ENCODE assay signal across 1 cellular context in genomic region chr15:85006655-85007054, GRCh38.
TF ChIP-seq lines count a peak whose summit lies in the region.

No MANE protein-coding gene starts in this region.

TF ChIP-seq in K562, 482 proteins besides CTCF, POLR2A, EP300 and RAD21:
- TF ChIP-seq ESRRA (IDR thresholded peaks at IDR 0.05; ENCODE audit: borderline replicate concordance, low read depth) = no peak
- no peak for TF ChIP-seq IRF9 (tag; IDR thresholded peaks at IDR 0.05)
- no peak for TF ChIP-seq ZNF143 (CRISPR knock-in tag; IDR thresholded peaks at IDR 0.05)
- TF ChIP-seq, protein P1, sequence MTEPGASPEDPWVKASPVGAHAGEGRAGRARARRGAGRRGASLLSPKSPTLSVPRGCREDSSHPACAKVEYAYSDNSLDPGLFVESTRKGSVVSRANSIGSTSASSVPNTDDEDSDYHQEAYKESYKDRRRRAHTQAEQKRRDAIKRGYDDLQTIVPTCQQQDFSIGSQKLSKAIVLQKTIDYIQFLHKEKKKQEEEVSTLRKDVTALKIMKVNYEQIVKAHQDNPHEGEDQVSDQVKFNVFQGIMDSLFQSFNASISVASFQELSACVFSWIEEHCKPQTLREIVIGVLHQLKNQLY (CRISPR knock-in tag; conservative IDR thresholded peaks at IDR 0.05) = no peak
- no peak for TF ChIP-seq ATF7 (IDR thresholded peaks at IDR 0.05)
- TF ChIP-seq HSF4 (CRISPR knock-in tag; IDR thresholded peaks at IDR 0.05; ENCODE audit: borderline replicate concordance) = no peak
- TF ChIP-seq JUN (IDR thresholded peaks at IDR 0.05; ENCODE audit: borderline replicate concordance, low read depth, low read length) = no peak
- TF ChIP-seq JUN (CRISPR knock-in tag; IDR thresholded peaks at IDR 0.05; ENCODE audit: borderline replicate concordance) = no peak
- no peak for TF ChIP-seq USF1 (CRISPR knock-in tag; IDR thresholded peaks at IDR 0.05)
